37 cellular contexts compared by ENCODE assay signal in the genomic region with DNA sequence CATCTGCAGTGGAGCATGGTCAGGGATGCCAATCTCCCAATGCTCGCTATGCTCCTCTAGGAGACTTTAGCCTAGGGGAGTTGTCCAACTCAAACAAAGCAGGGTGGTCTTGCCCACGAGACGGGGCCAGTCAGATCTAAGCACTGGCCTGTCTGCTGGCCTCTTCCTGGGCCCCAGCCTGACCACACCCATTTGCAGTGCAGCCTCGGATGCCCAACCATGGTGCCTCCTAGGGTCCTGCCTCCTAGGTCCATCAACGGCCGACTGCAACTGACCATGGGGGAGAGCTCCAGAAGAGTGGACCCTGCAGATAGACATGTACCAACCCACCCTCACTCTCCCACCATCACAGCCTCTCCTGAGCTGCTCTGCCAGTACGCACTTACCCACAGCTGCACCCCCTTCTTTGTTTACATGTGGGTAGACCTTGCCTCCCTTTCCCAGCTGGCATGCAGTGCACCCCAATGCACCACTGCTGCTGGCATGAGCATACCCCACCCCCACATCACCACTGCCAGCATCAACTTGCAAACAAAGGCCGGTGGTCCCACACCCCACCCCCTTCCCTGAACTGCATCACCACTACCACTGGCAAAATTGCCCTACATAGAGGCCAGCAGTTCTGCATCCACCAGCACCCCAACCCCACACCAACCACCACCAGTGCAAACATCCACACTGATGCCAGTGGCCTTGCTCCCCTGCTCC.
"Had no signal": no experiment of that assay in that cellular context is flagged by ENCODE, and none has a peak within 500 bp of the region (broad histone marks: within the 10 kb centered on the region; RNA-seq: fewer than 3 reads in every experiment).

No MANE protein-coding gene starts in this region.

- H3K4me3 Mint-ChIP-seq: activated B cell treated with CpG ODN at 0.5 μM for 24 hours; activated CD4-positive, alpha-beta memory T cell treated with anti-CD3 and anti-CD28 coated beads, Interleukin-2, amount 10 ng/mL, durations not matched to agents 7 days and 5 days; activated CD4-positive, alpha-beta T cell treated with anti-CD3 and anti-CD28 coated beads, Interleukin-2, amount 10 ng/mL, durations not matched to agents 24 days and 14 days; activated CD8-positive, alpha-beta memory T cell treated with anti-CD3 and anti-CD28 coated beads, Interleukin-2, amount 10 ng/mL, durations not matched to agents 7 days and 5 days; activated CD8-positive, alpha-beta T cell treated with anti-CD3 and anti-CD28 coated beads, Interleukin-2, amount 10 ng/mL, durations not matched to agents 7 days and 5 days; activated naive CD4-positive, alpha-beta T cell treated with anti-CD3 and anti-CD28 coated beads, Interleukin-2, amount 10 ng/mL, durations not matched to agents 7 days and 5 days; activated naive CD4-positive, alpha-beta T cell treated with anti-CD3 and anti-CD28 coated beads, Interleukin-2, amount 50 U/mL, for 24 hours; activated naive CD8-positive, alpha-beta T cell; activated naive CD8-positive, alpha-beta T cell treated with anti-CD3 and anti-CD28 coated beads, Interleukin-2, amount 10 ng/mL, durations not matched to agents 7 days and 5 days; activated naive CD8-positive, alpha-beta T cell treated with anti-CD3 and anti-CD28 coated beads, Interleukin-2, amount 50 U/mL, for 24 hours; activated T-cell treated with anti-CD3 and anti-CD28 coated beads, Interleukin-2, amount 50 U/mL, for 4 hours; activated T-cell treated with anti-CD3 and anti-CD28 coated beads, Interleukin-2, amount 50 U/mL, for 72 hours; activated T-helper 1 cell treated with anti-CD3 and anti-CD28 coated beads, Interleukin-12 subunit alpha, Interleukin-12 subunit beta, Interleukin-2, Interleukin-4 antibody, amounts not matched to agents 30 ng/mL and 10 ng/mL and 1 ng/mL, durations not matched to agents 14 hours and 24 hours and 36 hours; activated T-helper 17 cell treated with anti-CD3 and anti-CD28 coated beads, Interleukin-2, amount 50 U/mL, for 72 hours; T-helper 1 cell treated with Interleukin-12 subunit alpha and Interleukin-12 subunit beta and Interleukin-4 antibody, amounts not matched to agents 30 μg/mL and 1 μg/mL, for 36 hours; T-helper 2 cell treated with Interferon-gamma antibody and Interleukin-4, amounts not matched to agents 5 μg/mL and 100 μg/mL, for 36 hours had no signal

- H3K36me3 ChIP-seq: brain microvascular endothelial cell, breast epithelium had no signal

- H3K4me1 Mint-ChIP-seq: activated B cell treated with CpG ODN at 0.5 μM for 24 hours; activated CD4-positive, alpha-beta memory T cell treated with anti-CD3 and anti-CD28 coated beads, Interleukin-2, amount 10 ng/mL, durations not matched to agents 7 days and 5 days; activated CD4-positive, alpha-beta T cell treated with anti-CD3 and anti-CD28 coated beads, Interleukin-2, amount 10 ng/mL, durations not matched to agents 24 days and 14 days; activated CD8-positive, alpha-beta memory T cell treated with anti-CD3 and anti-CD28 coated beads, Interleukin-2, amount 10 ng/mL, durations not matched to agents 7 days and 5 days; activated naive CD4-positive, alpha-beta T cell treated with anti-CD3 and anti-CD28 coated beads, Interleukin-2, amount 10 ng/mL, durations not matched to agents 7 days and 5 days; activated naive CD4-positive, alpha-beta T cell treated with anti-CD3 and anti-CD28 coated beads, Interleukin-2, amount 50 U/mL, for 24 hours; activated naive CD8-positive, alpha-beta T cell treated with anti-CD3 and anti-CD28 coated beads, Interleukin-2, amount 10 ng/mL, durations not matched to agents 7 days and 5 days; activated naive CD8-positive, alpha-beta T cell treated with anti-CD3 and anti-CD28 coated beads, Interleukin-2, amount 50 U/mL, for 24 hours; activated T-helper 17 cell treated with anti-CD3 and anti-CD28 coated beads, Interleukin-2, amount 50 U/mL, for 72 hours had no signal

- H3K27me3 ChIP-seq: body of pancreas, brain microvascular endothelial cell, breast epithelium had no signal

- FAIRE-seq: astrocyte, TTC549 had no signal

- H3K27me3 Mint-ChIP-seq: activated CD8-positive, alpha-beta memory T cell treated with anti-CD3 and anti-CD28 coated beads, Interleukin-2, amount 10 ng/mL, durations not matched to agents 7 days and 5 days; activated naive CD8-positive, alpha-beta T cell; activated naive CD8-positive, alpha-beta T cell treated with anti-CD3 and anti-CD28 coated beads, Interleukin-2, amount 50 U/mL, for 24 hours; activated T-helper 17 cell treated with anti-CD3 and anti-CD28 coated beads, Interleukin-2, amount 50 U/mL, for 72 hours had no signal

- H3K9me3 ChIP-seq: body of pancreas, breast epithelium had no signal

- H3K36me3 Mint-ChIP-seq: activated CD8-positive, alpha-beta memory T cell treated with anti-CD3 and anti-CD28 coated beads, Interleukin-2, amount 10 ng/mL, durations not matched to agents 7 days and 5 days; activated naive CD4-positive, alpha-beta T cell treated with anti-CD3 and anti-CD28 coated beads, Interleukin-2, amount 10 ng/mL, durations not matched to agents 7 days and 5 days; activated naive CD4-positive, alpha-beta T cell treated with anti-CD3 and anti-CD28 coated beads, Interleukin-2, amount 50 U/mL, for 24 hours had no signal

- ATAC-seq: activated CD8-positive, alpha-beta memory T cell treated with anti-CD3 and anti-CD28 coated beads, Interleukin-2, amount 10 ng/mL, durations not matched to agents 7 days and 5 days; activated CD8-positive, alpha-beta T cell treated with anti-CD3 and anti-CD28 coated beads, Interleukin-2, amount 10 ng/mL, durations not matched to agents 7 days and 5 days; activated naive CD8-positive, alpha-beta T cell treated with anti-CD3 and anti-CD28 coated beads, Interleukin-2, amount 50 U/mL, for 24 hours; activated T-cell treated with anti-CD3 and anti-CD28 coated beads, Interleukin-2, amount 50 U/mL, for 4 hours; activated T-cell treated with anti-CD3 and anti-CD28 coated beads, Interleukin-2, amount 50 U/mL, for 72 hours; activated T-helper 17 cell treated with anti-CD3 and anti-CD28 coated beads, Interleukin-2, amount 50 U/mL, for 72 hours; body of pancreas had no signal

- H3K4me3 ChIP-seq: body of pancreas, breast epithelium had no signal

- H3K9me3 Mint-ChIP-seq: activated B cell treated with CpG ODN at 0.5 μM for 24 hours; activated CD4-positive, alpha-beta memory T cell treated with anti-CD3 and anti-CD28 coated beads, Interleukin-2, amount 10 ng/mL, durations not matched to agents 7 days and 5 days; activated naive CD4-positive, alpha-beta T cell treated with anti-CD3 and anti-CD28 coated beads, Interleukin-2, amount 10 ng/mL, durations not matched to agents 7 days and 5 days; activated naive CD4-positive, alpha-beta T cell treated with anti-CD3 and anti-CD28 coated beads, Interleukin-2, amount 50 U/mL, for 24 hours; activated naive CD8-positive, alpha-beta T cell treated with anti-CD3 and anti-CD28 coated beads, Interleukin-2, amount 50 U/mL, for 24 hours; activated T-cell treated with anti-CD3 and anti-CD28 coated beads, Interleukin-2, amount 50 U/mL, for 4 hours; activated T-helper 1 cell treated with anti-CD3 and anti-CD28 coated beads, Interleukin-12 subunit alpha, Interleukin-12 subunit beta, Interleukin-2, Interleukin-4 antibody, amounts not matched to agents 30 ng/mL and 10 ng/mL and 1 ng/mL, durations not matched to agents 14 hours and 24 hours and 36 hours; activated T-helper 17 cell treated with anti-CD3 and anti-CD28 coated beads, Interleukin-2, amount 50 U/mL, for 72 hours; T-helper 1 cell treated with Interleukin-12 subunit alpha and Interleukin-12 subunit beta and Interleukin-4 antibody, amounts not matched to agents 30 μg/mL and 1 μg/mL, for 36 hours; T-helper 2 cell treated with Interferon-gamma antibody and Interleukin-4, amounts not matched to agents 5 μg/mL and 100 μg/mL, for 36 hours had no signal

- H3K27ac ChIP-seq: body of pancreas, brain microvascular endothelial cell, breast epithelium, VCaP had no signal

- DNase-seq: activated B cell treated with CpG ODN at 0.5 μM for 24 hours; activated CD4-positive, alpha-beta memory T cell treated with anti-CD3 and anti-CD28 coated beads, Interleukin-2, amount 10 ng/mL, durations not matched to agents 7 days and 5 days; activated CD4-positive, alpha-beta T cell treated with anti-CD3 and anti-CD28 coated beads for 4 hours; activated CD4-positive, alpha-beta T cell treated with anti-CD3 and anti-CD28 coated beads, Interleukin-2, amount 10 ng/mL, durations not matched to agents 24 days and 14 days; activated CD4-positive, alpha-beta T cell treated with anti-CD3 and anti-CD28 coated beads, Interleukin-2, amount 50 U/mL, for 48 hours; activated CD4-positive, CD25-positive, alpha-beta regulatory T cell treated with anti-CD3 and anti-CD28 coated beads, Interleukin-2, amount 50 U/mL, for 72 hours; activated CD8-positive, alpha-beta memory T cell treated with anti-CD3 and anti-CD28 coated beads for 24 hours; activated CD8-positive, alpha-beta memory T cell treated with anti-CD3 and anti-CD28 coated beads, Interleukin-2, amount 10 ng/mL, durations not matched to agents 7 days and 5 days; activated CD8-positive, alpha-beta memory T cell treated with anti-CD3 and anti-CD28 coated beads, Interleukin-2, amount 50 U/mL, for 48 hours; activated CD8-positive, alpha-beta T cell treated with anti-CD3 and anti-CD28 coated beads, Interleukin-2, amount 10 ng/mL, durations not matched to agents 7 days and 5 days; activated effector memory CD4-positive, alpha-beta T cell treated with Interleukin-2 at 50 U/mL for 16 hours; activated gamma-delta T cell; activated naive CD4-positive, alpha-beta T cell treated with anti-CD3 and anti-CD28 coated beads, Interleukin-2, amount 10 ng/mL, durations not matched to agents 7 days and 5 days; activated naive CD4-positive, alpha-beta T cell treated with Interleukin-2 at 50 U/mL for 16 hours; activated naive CD8-positive, alpha-beta T cell treated with anti-CD3 and anti-CD28 coated beads, Interleukin-2, amount 10 ng/mL, durations not matched to agents 7 days and 5 days; activated naive CD8-positive, alpha-beta T cell treated with anti-CD3 and anti-CD28 coated beads, Interleukin-2, amount 50 U/mL, for 24 hours; activated T-cell treated with anti-CD3 and anti-CD28 coated beads, Interleukin-2, amount 50 U/mL, for 4 hours; activated T-cell treated with anti-CD3 and anti-CD28 coated beads, Interleukin-2, amount 50 U/mL, for 72 hours; amygdala; anterior cingulate cortex; body of pancreas; brain microvascular endothelial cell; central memory CD4-positive, alpha-beta T cell; SW 1271; T-helper 1 cell; T-helper 2 cell; T-helper 9 cell had no signal

- H3K4me1 ChIP-seq: body of pancreas, breast epithelium had no signal

- H3K27ac Mint-ChIP-seq: activated B cell treated with CpG ODN at 0.5 μM for 24 hours; activated CD4-positive, alpha-beta memory T cell treated with anti-CD3 and anti-CD28 coated beads, Interleukin-2, amount 10 ng/mL, durations not matched to agents 7 days and 5 days; activated CD4-positive, alpha-beta T cell treated with anti-CD3 and anti-CD28 coated beads, Interleukin-2, amount 10 ng/mL, durations not matched to agents 24 days and 14 days; activated CD8-positive, alpha-beta memory T cell treated with anti-CD3 and anti-CD28 coated beads, Interleukin-2, amount 10 ng/mL, durations not matched to agents 7 days and 5 days; activated CD8-positive, alpha-beta T cell treated with anti-CD3 and anti-CD28 coated beads, Interleukin-2, amount 10 ng/mL, durations not matched to agents 7 days and 5 days; activated naive CD4-positive, alpha-beta T cell treated with anti-CD3 and anti-CD28 coated beads, Interleukin-2, amount 10 ng/mL, durations not matched to agents 7 days and 5 days; activated naive CD4-positive, alpha-beta T cell treated with anti-CD3 and anti-CD28 coated beads, Interleukin-2, amount 50 U/mL, for 24 hours; activated naive CD8-positive, alpha-beta T cell; activated naive CD8-positive, alpha-beta T cell treated with anti-CD3 and anti-CD28 coated beads, Interleukin-2, amount 10 ng/mL, durations not matched to agents 7 days and 5 days; activated naive CD8-positive, alpha-beta T cell treated with anti-CD3 and anti-CD28 coated beads, Interleukin-2, amount 50 U/mL, for 24 hours; activated T-cell treated with anti-CD3 and anti-CD28 coated beads, Interleukin-2, amount 50 U/mL, for 72 hours; activated T-helper 1 cell treated with anti-CD3 and anti-CD28 coated beads, Interleukin-12 subunit alpha, Interleukin-12 subunit beta, Interleukin-2, Interleukin-4 antibody, amounts not matched to agents 30 ng/mL and 10 ng/mL and 1 ng/mL, durations not matched to agents 14 hours and 24 hours and 36 hours; activated T-helper 17 cell treated with anti-CD3 and anti-CD28 coated beads, Interleukin-2, amount 50 U/mL, for 72 hours; T-helper 1 cell treated with Interleukin-12 subunit alpha and Interleukin-12 subunit beta and Interleukin-4 antibody, amounts not matched to agents 30 μg/mL and 1 μg/mL, for 36 hours; T-helper 2 cell treated with Interferon-gamma antibody and Interleukin-4, amounts not matched to agents 5 μg/mL and 100 μg/mL, for 36 hours had no signal
